13 cellular contexts compared by ENCODE assay signal in the genomic region with DNA sequence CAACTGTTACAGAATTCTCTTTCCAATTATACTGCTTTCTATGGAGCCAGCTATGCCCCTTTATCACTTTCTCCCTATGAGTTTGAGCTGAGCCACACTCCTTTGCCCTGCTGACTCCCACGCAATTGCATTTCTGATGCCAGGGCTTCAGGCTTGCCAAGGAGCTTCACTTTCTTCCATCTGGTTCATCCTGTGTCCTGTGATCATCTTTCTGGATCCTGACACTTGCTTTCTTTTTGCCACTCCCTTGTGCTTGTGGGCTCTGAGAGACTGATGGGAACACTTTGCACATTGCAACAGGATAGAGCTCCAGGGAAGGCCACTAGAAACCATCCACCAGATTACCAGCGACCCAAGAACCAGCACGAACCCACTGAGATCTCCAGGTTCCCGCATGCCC.
"Had no signal": no experiment of that assay in that cellular context is flagged by ENCODE, and none has a peak within 500 bp of the region (broad histone marks: within the 10 kb centered on the region; RNA-seq: fewer than 3 reads in every experiment).

No MANE protein-coding gene starts in this region.

- H3K9me3 ChIP-seq: left lung, neutrophil, stomach, thoracic aorta, upper lobe of right lung had no signal

- H3K27ac ChIP-seq: cardiac muscle cell, left lung, neutrophil, stomach, thoracic aorta, upper lobe of right lung had no signal

- DNase-seq: activated CD4-positive, alpha-beta T cell treated with anti-CD3 and anti-CD28 coated beads, Interleukin-2, amount 50 U/mL, for 1 hour; activated gamma-delta T cell treated with Interleukin-2 at 50 U/mL for 16 hours; erythroblast; retina; stimulated activated CD4-positive, alpha-beta T cell treated with anti-CD3 and anti-CD28 coated beads, Interleukin-2, amount 100 ng/mL, for 24 hours; stomach; upper lobe of right lung had no signal

- H3K4me1 ChIP-seq: left lung, stomach, upper lobe of right lung had no signal

- ATAC-seq: activated CD4-positive, CD25-positive, alpha-beta regulatory T cell treated with anti-CD3 and anti-CD28 coated beads, Interleukin-2, amount 50 U/mL, for 24 hours; left lung; natural killer cell treated with Interleukin-12 subunit alpha and Interleukin-12 subunit beta and Interleukin-15 and Interleukin-18, amount 100 ng/mL, for 72 hours; upper lobe of right lung had no signal

- H3K4me3 ChIP-seq: cardiac muscle cell, left lung, stomach, thoracic aorta, upper lobe of right lung had no signal

- H3K36me3 ChIP-seq: cardiac muscle cell, left lung, neutrophil, stomach, thoracic aorta, upper lobe of right lung had no signal
